ENCODE assay signal across 13 cellular contexts in genomic region chr15:35630570-35630969, GRCh38.
DNase-seq lines count a peak whose midpoint lies in the region; TF ChIP-seq lines count a peak whose summit lies in the region.
"Had no signal": no experiment of that assay in that cellular context is flagged by ENCODE, and none has a peak within 500 bp of the region (broad histone marks: within the 10 kb centered on the region; RNA-seq: fewer than 3 reads in every experiment).

No MANE protein-coding gene starts in this region.

- POLR2A ChIA-PET in Caco-2 (lab: Charles Lee) (no interaction called here), SK-N-SH (lab: Yijun Ruan, JAX) (no interaction called here)

- CTCF ChIA-PET in Caco-2 (lab: Charles Lee): no interaction called here
- CTCF ChIA-PET in SK-N-SH (lab: Yijun Ruan, JAX): no interaction called here

- WGBS in liver: 26% methylated on average over 3 of the region's 3 CpGs
- WGBS in suprapubic skin: 59% methylated on average over 3 of the region's 3 CpGs
- WGBS in SK-N-SH (ENCODE audit: low lambda C conversion rate): 93% methylated on average over 3 of the region's 3 CpGs

- intact Hi-C loops in Caco-2 (cut with micrococcal nuclease; ENCODE audit: unreplicated experiment): no loop called here
- intact Hi-C loops in posterior vena cava (cut with DNase I): no loop called here

- H3K27ac Mint-ChIP-seq in Caco-2 (ENCODE audit: unreplicated experiment): peak overlapping the region; percentile 33
- H3K27ac Mint-ChIP-seq: activated T-cell treated with anti-CD3 and anti-CD28 coated beads, Interleukin-2, amount 50 U/mL, for 72 hours; nephron progenitor cell had no signal

- no peaks in the 10 kb centered on the region for H3K36me3 Mint-ChIP-seq in Caco-2 (ENCODE audit: insufficient read depth, unreplicated experiment)

- no peak overlapping the region for H2AFZ ChIP-seq in SK-N-SH (ENCODE audit: low read depth)

- peaks cover 21% of the 10 kb centered on the region for H3K4me1 Mint-ChIP-seq in Caco-2 (ENCODE audit: low read depth, unreplicated experiment)

- H3K4me3 ChIP-seq in Caco-2 (ENCODE audit: low read depth, low read length): no peak overlapping the region
- no peak overlapping the region for H3K4me3 ChIP-seq in epithelial cell of esophagus (ENCODE audit: low read length)
- H3K4me3 ChIP-seq in liver (ENCODE audit: low read depth in 1 of 3, low read length in 3 of 3): peak overlapping the region in 1 of 3 donors; percentile 2
- H3K4me3 ChIP-seq in suprapubic skin: no peak overlapping the region
- H3K4me3 ChIP-seq in SK-N-SH (ENCODE audit: low read depth in 2 of 2, low read length in 1 of 2): no peak overlapping the region

- no TSS peak for BruUV-seq in Caco-2 (replicated peaks; lab: Mats Ljungman, UMichigan)

- H3K27ac ChIP-seq in liver (ENCODE audit: low read depth in 1 of 2, low read length in 2 of 2) (no peak overlapping the region), suprapubic skin (no peak overlapping the region), SK-N-SH (ENCODE audit: low read depth in 2 of 2, low read length in 1 of 2) (no peak overlapping the region)
- H3K27ac ChIP-seq: epithelial cell of prostate had no signal

- TF ChIP-seq CTCF in Caco-2 (IDR thresholded peaks at IDR 0.05; ENCODE audit: insufficient read depth in 1 of 2, low read depth in 1 of 2, low read length in 1 of 2, severe bottlenecking in 1 of 2, unreplicated experiment in 1 of 2) (no peak), epithelial cell of esophagus (IDR thresholded peaks at IDR 0.05; ENCODE audit: insufficient read depth, low read depth, low read length, missing control alignments) (no peak), liver (IDR thresholded peaks at IDR 0.05; ENCODE audit: low read depth, low read length, missing input control) (no peak), suprapubic skin (IDR thresholded peaks at IDR 0.05) (no peak), SK-N-SH (IDR thresholded peaks at IDR 0.05) (no peak)

- peaks cover 14% of the 10 kb centered on the region for H3K4me1 ChIP-seq in Caco-2
- H3K4me1 ChIP-seq in liver (ENCODE audit: control insufficient read depth in 4 of 4, insufficient read depth in 4 of 4, low read length in 3 of 4): peaks cover 0 to 8% (median 2%) of the 10 kb centered on the region in 4 donors
- H3K4me1 ChIP-seq in suprapubic skin: no peaks in the 10 kb centered on the region
- peaks cover 0 to 11% of the 10 kb centered on the region in 2 experiments; a peak in 3 of 4 replicates for H3K4me1 ChIP-seq in SK-N-SH (ENCODE audit: control insufficient read depth in 1 of 2, insufficient read depth in 2 of 2, low read depth in 1 of 2, low read length in 1 of 2)

- H3K27me3 ChIP-seq in Caco-2 (replicated peaks; ENCODE audit: control insufficient read depth, insufficient read depth, low read length) (no peaks in the 10 kb centered on the region), liver (ENCODE audit: control insufficient read depth in 4 of 4, insufficient read depth in 4 of 4, low read length in 3 of 4) (no peaks in the 10 kb centered on the region), suprapubic skin (no peaks in the 10 kb centered on the region), SK-N-SH (ENCODE audit: insufficient read depth) (no peaks in the 10 kb centered on the region)

- no peaks in the 10 kb centered on the region for H3K9me3 Mint-ChIP-seq in Caco-2 (ENCODE audit: unreplicated experiment)
- H3K9me3 Mint-ChIP-seq: activated T-cell treated with anti-CD3 and anti-CD28 coated beads, Interleukin-2, amount 50 U/mL, for 72 hours; nephron progenitor cell had no signal

- H3K9me3 ChIP-seq in Caco-2 (no peaks in the 10 kb centered on the region), liver (ENCODE audit: control insufficient read depth in 4 of 4, low read length in 3 of 4) (no peaks in the 10 kb centered on the region), suprapubic skin (no peaks in the 10 kb centered on the region), SK-N-SH (no peaks in the 10 kb centered on the region)

- H3K9me2 ChIP-seq in SK-N-SH: no peaks in the 10 kb centered on the region

- H3K4me2 ChIP-seq in SK-N-SH: no peak overlapping the region

- peak; percentile 38 to 52 for DNase-seq in Caco-2
- DNase-seq in NCI-H226: peak; percentile 28
- peak; percentile 88 for DNase-seq in epithelial cell of esophagus (ENCODE audit: low read depth)
- DNase-seq in posterior vena cava (ENCODE audit: low spot score): no peak
- DNase-seq in suprapubic skin (ENCODE audit: low spot score in 2 of 2): no peak
- no peak for DNase-seq in AG08396 (ENCODE audit: low spot score)
- no peak for DNase-seq in SK-N-SH
- DNase-seq: activated T-cell treated with anti-CD3 and anti-CD28 coated beads, Interleukin-2, amount 50 U/mL, for 72 hours; NCI-H1930; nephron progenitor cell; stimulated activated CD4-positive, alpha-beta T cell treated with anti-CD3 and anti-CD28 coated beads, Interleukin-15, amount 100 ng/mL, for 24 hours had no signal

- H3K4me3 Mint-ChIP-seq in Caco-2 (ENCODE audit: unreplicated experiment): peak overlapping the region; percentile 57
- H3K4me3 Mint-ChIP-seq: activated T-cell treated with anti-CD3 and anti-CD28 coated beads, Interleukin-2, amount 50 U/mL, for 72 hours; nephron progenitor cell had no signal

- no peak for TF ChIP-seq POLR2A in suprapubic skin (IDR thresholded peaks at IDR 0.05)

- no peaks in the 10 kb centered on the region for H3K27me3 Mint-ChIP-seq in Caco-2 (ENCODE audit: insufficient read depth, unreplicated experiment)

- no peaks in the 10 kb centered on the region for H3K36me3 ChIP-seq in Caco-2 (ENCODE audit: control insufficient read depth, insufficient read depth, low read length)
- no peaks in the 10 kb centered on the region for H3K36me3 ChIP-seq in liver (ENCODE audit: control insufficient read depth in 4 of 4, insufficient read depth in 3 of 4, low read depth in 1 of 4, low read length in 3 of 4)
- H3K36me3 ChIP-seq in suprapubic skin: no peaks in the 10 kb centered on the region
- H3K36me3 ChIP-seq in SK-N-SH (replicated peaks in 1 of 2; ENCODE audit: control insufficient read depth in 1 of 2, insufficient read depth in 2 of 2, low read length in 1 of 2): no peaks in the 10 kb centered on the region

- H3F3A ChIP-seq in SK-N-SH (replicated peaks; ENCODE audit: insufficient read depth): peaks cover 8% of the 10 kb centered on the region

- no peak for TF ChIP-seq EP300 in suprapubic skin (IDR thresholded peaks at IDR 0.05)
- TF ChIP-seq EP300 in SK-N-SH (IDR thresholded peaks at IDR 0.05; ENCODE audit: borderline replicate concordance in 1 of 2, low read depth in 1 of 2, low read length in 1 of 2): no peak

- TF ChIP-seq RAD21 in liver (IDR thresholded peaks at IDR 0.05): peak; percentile 31 to 53
- TF ChIP-seq RAD21 in SK-N-SH (IDR thresholded peaks at IDR 0.05; ENCODE audit: low read length): no peak

- no peaks in the 10 kb centered on the region for H4K20me1 ChIP-seq in SK-N-SH (ENCODE audit: insufficient read depth)

- H3K79me2 ChIP-seq in SK-N-SH (ENCODE audit: insufficient read depth): no peaks in the 10 kb centered on the region

- no peak overlapping the region for H3K9ac ChIP-seq in liver (ENCODE audit: low read depth in 1 of 2, low read length in 2 of 2)
- H3K9ac ChIP-seq in SK-N-SH: no peak overlapping the region

TF ChIP-seq in liver, 16 proteins besides CTCF, POLR2A, EP300 and RAD21 (continues in another document):
- TF ChIP-seq REST (IDR thresholded peaks at IDR 0.05): peak; percentile 51

TF ChIP-seq in SK-N-SH, 30 proteins besides CTCF, POLR2A, EP300 and RAD21 (continues in another document):
- TF ChIP-seq NFIC (IDR thresholded peaks at IDR 0.05; ENCODE audit: borderline replicate concordance) (no peak), FOXJ3 (CRISPR knock-in tag; IDR thresholded peaks at IDR 0.05) (no peak), REST (IDR thresholded peaks at IDR 0.05; ENCODE audit: low read depth, low read length) (no peak), YY1 (IDR thresholded peaks at IDR 0.05; ENCODE audit: low read depth) (no peak), TEAD4 (IDR thresholded peaks at IDR 0.05; ENCODE audit: borderline replicate concordance, insufficient read depth) (no peak), FOXM1 (IDR thresholded peaks at IDR 0.05; ENCODE audit: low read depth) (no peak), RFX5 (IDR thresholded peaks at IDR 0.05; ENCODE audit: low read length) (no peak), SIN3A (IDR thresholded peaks at IDR 0.05; ENCODE audit: borderline replicate concordance, low read depth, low read length) (no peak), MEF2A (IDR thresholded peaks at IDR 0.05; ENCODE audit: borderline replicate concordance, low read depth) (no peak), USF2 (IDR thresholded peaks at IDR 0.05; ENCODE audit: borderline replicate concordance, low read depth, low read length) (no peak)

Comparison
In these comparisons a context has a peak if more than half of its experiments do, and no peak if none do; other contexts are left out.
1. DNase-seq: peak in Caco-2 (2 of 2), NCI-H226 (single experiment) and epithelial cell of esophagus (single experiment); none in posterior vena cava (single experiment), suprapubic skin (0 of 2), AG08396 (single experiment) and SK-N-SH (single experiment).